ENCODE assay signal across 27 cellular contexts in genomic region chr1:3641046-3641760, GRCh38. TPM values are rescaled to one million over a fixed set of nuclear protein-coding genes. Genes with fewer than 3 reads are reported as not detected.
"Had no signal": no experiment of that assay in that cellular context is flagged by ENCODE, and none has a peak within 500 bp of the region (broad histone marks: within the 10 kb centered on the region; RNA-seq: fewer than 3 reads in every experiment).

No MANE protein-coding gene starts in this region.

- ATAC-seq: activated CD4-positive, alpha-beta T cell treated with anti-CD3 and anti-CD28 coated beads for 36 hours; activated T-helper 17 cell treated with anti-CD3 and anti-CD28 coated beads, Interleukin-2, amount 50 U/mL, for 72 hours; Panc1 had no signal

- DNase-seq: activated CD4-positive, alpha-beta memory T cell treated with anti-CD3 and anti-CD28 coated beads, Interleukin-2, amount 10 ng/mL, durations not matched to agents 7 days and 5 days; activated CD4-positive, alpha-beta T cell treated with anti-CD3 and anti-CD28 coated beads for 36 hours; activated CD4-positive, alpha-beta T cell treated with anti-CD3 and anti-CD28 coated beads, Interleukin-2, amount 50 U/mL, for 1 hour; activated gamma-delta T cell; activated naive CD4-positive, alpha-beta T cell treated with anti-CD3 and anti-CD28 coated beads for 36 hours; activated T-cell treated with anti-CD3 and anti-CD28 coated beads for 4 hours; activated T-cell treated with anti-CD3 and anti-CD28 coated beads, Interleukin-2, amount 50 U/mL, for 48 hours; amygdala; brain microvascular endothelial cell; MM.1S; NCI-H1105 treated with DMSO at 0.1 percent for 48 hours; NCI-H1436 treated with DMSO at 0.1 percent for 48 hours; NCI-H187; NCI-H2081; NCI-H510A treated with DMSO at 0.1 percent for 48 hours; NCI-H69; NK-92 treated with Interleukin-12 subunit alpha and Interleukin-12 subunit beta, amount 100 ng/mL, for 24 hours; OCI-M1; Right ventricle myocardium superior; SJCRH30; SK-N-SH; T-helper 1 cell had no signal

- H3K9ac ChIP-seq: SK-N-SH had no signal

- H3K4me2 ChIP-seq: SK-N-SH had no signal

- H3K27me3 ChIP-seq: brain microvascular endothelial cell, cardiac muscle cell, SJCRH30 had no signal

- H3K27ac ChIP-seq: brain microvascular endothelial cell, cardiac muscle cell, RWPE1, SJCRH30, VCaP had no signal

- H3K9me3 ChIP-seq: SJCRH30, SK-N-SH had no signal

- H3K4me3 ChIP-seq: cardiac muscle cell, SJCRH30 had no signal

RNA-seq across cellular contexts. Expression of gene TP73, which starts 11.1 kb away (rescaled TPM):
- total RNA-seq: cardiac muscle cell, Right ventricle myocardium superior had no signal

RNA-seq across cellular contexts. Expression of gene MEGF6, which starts 29.9 kb away (rescaled TPM):
- total RNA-seq: SJCRH30 had no signal
